In genomic region chr22:36629320-36629719, GRCh38 we compare ENCODE assay signal across 26 cellular contexts.
"Had no signal": no experiment of that assay in that cellular context is flagged by ENCODE, and none has a peak within 500 bp of the region (broad histone marks: within the 10 kb centered on the region; RNA-seq: fewer than 3 reads in every experiment).

No MANE protein-coding gene starts in this region.

- H3K36me3 Mint-ChIP-seq: immature natural killer cell; memory B cell; naive thymus-derived CD4-positive, alpha-beta T cell; natural killer cell treated with Interleukin-12 subunit alpha and Interleukin-12 subunit beta and Interleukin-15 and Interleukin-18, amount 100 ng/mL, for 72 hours; stimulated activated naive B cell treated with anti-CD40 and anti-IgM and Interleukin-4, amounts not matched to agents 10 μg/mL and 1 μg/mL and 100 μg/mL, for 72 hours had no signal

- H3K27me3 ChIP-seq: ovary, right atrium auricular region, right lobe of liver, uterus had no signal

- H3K36me3 ChIP-seq: left ventricle myocardium inferior, ovary, right atrium auricular region, right lobe of liver, suprapubic skin, thoracic aorta, tibial artery, upper lobe of right lung, uterus had no signal

- H3K27ac Mint-ChIP-seq: immature natural killer cell; memory B cell; naive thymus-derived CD4-positive, alpha-beta T cell; natural killer cell treated with Interleukin-12 subunit alpha and Interleukin-12 subunit beta and Interleukin-15 and Interleukin-18, amount 100 ng/mL, for 72 hours; progenitor cell of endocrine pancreas; stimulated activated naive B cell treated with anti-CD40 and anti-IgM and Interleukin-4, amounts not matched to agents 10 μg/mL and 1 μg/mL and 100 μg/mL, for 72 hours; stimulated activated naive CD8-positive, alpha-beta T cell treated with anti-CD3 and anti-CD28 coated beads, Interleukin-15, Interleukin-2, amounts not matched to agents 100 ng/mL and 50 ng/mL, for 24 hours had no signal

- FAIRE-seq: islet of Langerhans, kidney had no signal

- ATAC-seq: left colon; mucosa of descending colon; naive thymus-derived CD4-positive, alpha-beta T cell; natural killer cell treated with Interleukin-12 subunit alpha and Interleukin-12 subunit beta and Interleukin-15 and Interleukin-18, amount 100 ng/mL, for 72 hours; right lobe of liver; stimulated activated naive B cell treated with anti-CD40 and anti-IgM and Interleukin-4, amounts not matched to agents 10 μg/mL and 1 μg/mL and 100 μg/mL, for 72 hours; upper lobe of right lung had no signal

- H3K4me1 ChIP-seq: left ventricle myocardium inferior, right atrium auricular region, right lobe of liver, suprapubic skin, tibial artery, upper lobe of right lung, uterus had no signal

- H3K9me3 Mint-ChIP-seq: memory B cell; natural killer cell treated with Interleukin-12 subunit alpha and Interleukin-12 subunit beta and Interleukin-15 and Interleukin-18, amount 100 ng/mL, for 72 hours; stimulated activated naive B cell treated with anti-CD40 and anti-IgM and Interleukin-4, amounts not matched to agents 10 μg/mL and 1 μg/mL and 100 μg/mL, for 72 hours; stimulated activated naive CD8-positive, alpha-beta T cell treated with anti-CD3 and anti-CD28 coated beads, Interleukin-15, Interleukin-2, amounts not matched to agents 100 ng/mL and 50 ng/mL, for 24 hours had no signal

- H3K4me3 Mint-ChIP-seq: immature natural killer cell; memory B cell; naive thymus-derived CD4-positive, alpha-beta T cell; natural killer cell treated with Interleukin-12 subunit alpha and Interleukin-12 subunit beta and Interleukin-15 and Interleukin-18, amount 100 ng/mL, for 72 hours; stimulated activated naive B cell treated with anti-CD40 and anti-IgM and Interleukin-4, amounts not matched to agents 10 μg/mL and 1 μg/mL and 100 μg/mL, for 72 hours; stimulated activated naive CD8-positive, alpha-beta T cell treated with anti-CD3 and anti-CD28 coated beads, Interleukin-15, Interleukin-2, amounts not matched to agents 100 ng/mL and 50 ng/mL, for 24 hours had no signal

- H3K4me1 Mint-ChIP-seq: immature natural killer cell; memory B cell; naive thymus-derived CD4-positive, alpha-beta T cell had no signal

- H3K27ac ChIP-seq: left ventricle myocardium inferior, ovary, right atrium auricular region, right lobe of liver, suprapubic skin, thoracic aorta, tibial artery, upper lobe of right lung, uterus had no signal

- H3K4me3 ChIP-seq: left ventricle myocardium inferior, mucosa of descending colon, ovary, right atrium auricular region, right lobe of liver, smooth muscle cell, suprapubic skin, thoracic aorta, tibial artery, upper lobe of right lung, uterus had no signal

- H3K4me2 ChIP-seq: smooth muscle cell had no signal

- H3K9me3 ChIP-seq: left ventricle myocardium inferior, mucosa of descending colon, ovary, right atrium auricular region, right lobe of liver, suprapubic skin, thoracic aorta, tibial artery, upper lobe of right lung, uterus had no signal

- DNase-seq: hypothalamus; immature natural killer cell; kidney; left colon; left ventricle myocardium inferior; midbrain; mucosa of descending colon; naive thymus-derived CD4-positive, alpha-beta T cell; ovary; right lobe of liver; stimulated activated CD4-positive, alpha-beta T cell treated with anti-CD3 and anti-CD28 coated beads, Interleukin-2, amount 100 ng/mL, for 24 hours; stimulated activated CD4-positive, alpha-beta T cell treated with anti-CD3 and anti-CD28 coated beads, Interleukin-4, amount 100 ng/mL, for 1 hour; stimulated activated naive B cell treated with anti-CD40 and anti-IgM and Interleukin-4, amounts not matched to agents 10 μg/mL and 1 μg/mL and 100 μg/mL, for 72 hours; tibial artery; trophoblast cell; upper lobe of right lung; uterus had no signal
